Comparison of ENCODE assay signal across 19 cellular contexts in the genomic region with DNA sequence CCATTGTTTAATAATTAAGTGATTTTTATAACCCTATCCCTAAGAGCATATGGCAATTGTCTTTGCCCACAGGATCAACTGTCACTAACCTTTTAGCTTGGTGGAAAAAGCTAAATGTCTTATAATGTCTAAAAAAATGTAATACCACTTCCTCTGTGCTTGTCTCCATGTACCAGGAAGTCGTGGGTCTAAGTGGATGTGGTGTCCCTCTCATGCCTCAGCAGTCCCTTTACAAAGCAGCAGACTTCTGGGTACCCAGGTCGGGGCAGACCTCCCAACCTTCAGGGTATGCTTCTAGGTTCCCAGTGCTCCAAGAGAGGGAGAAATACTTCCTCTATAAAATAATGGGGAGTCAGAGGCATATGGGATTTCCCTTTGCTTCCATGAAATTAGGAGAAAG.
DNase-seq lines count a peak whose midpoint lies in the region; ATAC-seq lines count a peak whose summit lies in the region.
"Had no signal": no experiment of that assay in that cellular context is flagged by ENCODE, and none has a peak within 500 bp of the region (broad histone marks: within the 10 kb centered on the region; RNA-seq: fewer than 3 reads in every experiment).

No MANE protein-coding gene starts in this region.

- no peak overlapping the region for H3K9ac ChIP-seq in Karpas-422 (ENCODE audit: low read length)

- H3K27me3 Mint-ChIP-seq in activated CD4-positive, alpha-beta T cell treated with anti-CD3 and anti-CD28 coated beads, Interleukin-2, amount 10 ng/mL, durations not matched to agents 24 days and 14 days: no peaks in the 10 kb centered on the region
- H3K27me3 Mint-ChIP-seq in activated naive CD8-positive, alpha-beta T cell treated with anti-CD3 and anti-CD28 coated beads for 36 hours: no peaks in the 10 kb centered on the region
- no peaks in the 10 kb centered on the region for H3K27me3 Mint-ChIP-seq in CD4-positive, alpha-beta memory T cell
- no peaks in the 10 kb centered on the region for H3K27me3 Mint-ChIP-seq in activated T-helper 2 cell treated with anti-CD3 and anti-CD28 coated beads, Interferon-gamma antibody, Interleukin-2, Interleukin-4, amounts not matched to agents 10 μg/mL and 5 μg/mL and 100 μg/mL, durations not matched to agents 14 hours and 24 hours and 36 hours (ENCODE audit: low read depth)
- H3K27me3 Mint-ChIP-seq: CD4-positive, CD25-positive, alpha-beta regulatory T cell had no signal

- no peak overlapping the region for H3K4me3 ChIP-seq in Karpas-422 (ENCODE audit: low read length)
- H3K4me3 ChIP-seq in CD4-positive, alpha-beta memory T cell (ENCODE audit: low read length in 2 of 2): no peak overlapping the region
- H3K4me3 ChIP-seq: Peyer's patch had no signal

- H4K20me1 ChIP-seq in Karpas-422 (ENCODE audit: insufficient read depth, low read depth, low read length): no peaks in the 10 kb centered on the region; the same call in 1 of the 2 replicates

- no peaks in the 10 kb centered on the region for H3K36me3 Mint-ChIP-seq in activated CD4-positive, alpha-beta T cell treated with anti-CD3 and anti-CD28 coated beads, Interleukin-2, amount 10 ng/mL, durations not matched to agents 24 days and 14 days (ENCODE audit: low read depth)
- peaks cover 1% of the 10 kb centered on the region for H3K36me3 Mint-ChIP-seq in activated naive CD8-positive, alpha-beta T cell treated with anti-CD3 and anti-CD28 coated beads for 36 hours
- H3K36me3 Mint-ChIP-seq in stimulated activated effector memory CD8-positive, alpha-beta T cell treated with anti-CD3 and anti-CD28 coated beads, Interleukin-12 subunit alpha, Interleukin-12 subunit beta, amount 100 ng/mL, for 72 hours: peaks cover 6% of the 10 kb centered on the region
- no peaks in the 10 kb centered on the region for H3K36me3 Mint-ChIP-seq in CD4-positive, alpha-beta memory T cell
- H3K36me3 Mint-ChIP-seq in activated T-helper 2 cell treated with anti-CD3 and anti-CD28 coated beads, Interferon-gamma antibody, Interleukin-2, Interleukin-4, amounts not matched to agents 10 μg/mL and 5 μg/mL and 100 μg/mL, durations not matched to agents 14 hours and 24 hours and 36 hours (ENCODE audit: low read depth): no peaks in the 10 kb centered on the region
- H3K36me3 Mint-ChIP-seq: CD4-positive, CD25-positive, alpha-beta regulatory T cell had no signal

- no peaks in the 10 kb centered on the region for H3K27me3 ChIP-seq in Karpas-422 (ENCODE audit: low read length)
- no peaks in the 10 kb centered on the region for H3K27me3 ChIP-seq in CD4-positive, alpha-beta memory T cell (ENCODE audit: insufficient read depth, low read length)
- H3K27me3 ChIP-seq: Peyer's patch had no signal

- intact Hi-C loops in activated CD4-positive, alpha-beta T cell treated with anti-CD3 and anti-CD28 coated beads, Interleukin-2, amount 10 ng/mL, durations not matched to agents 24 days and 14 days (cut with micrococcal nuclease): no loop called here
- intact Hi-C loops in left ventricle myocardium superior (cut with micrococcal nuclease): no loop called here
- intact Hi-C loops in CD4-positive, alpha-beta memory T cell (cut with micrococcal nuclease): no loop called here
- intact Hi-C loops in activated T-helper 2 cell treated with anti-CD3 and anti-CD28 coated beads, Interferon-gamma antibody, Interleukin-2, Interleukin-4, amounts not matched to agents 10 μg/mL and 5 μg/mL and 100 μg/mL, durations not matched to agents 14 hours and 24 hours and 36 hours (cut with micrococcal nuclease): no loop called here

- POLR2A ChIA-PET in CD4-positive, alpha-beta memory T cell (lab: Charles Lee; ENCODE audit: partially characterized antibody): no interaction called here

- no peaks in the 10 kb centered on the region for H3K36me3 ChIP-seq in Karpas-422 (ENCODE audit: insufficient read depth, low read length)
- no peaks in the 10 kb centered on the region for H3K36me3 ChIP-seq in CD4-positive, alpha-beta memory T cell (ENCODE audit: insufficient read depth, low read length)
- H3K36me3 ChIP-seq: Peyer's patch had no signal

- peaks cover 13% of the 10 kb centered on the region for H3K4me1 Mint-ChIP-seq in activated CD4-positive, alpha-beta T cell treated with anti-CD3 and anti-CD28 coated beads, Interleukin-2, amount 10 ng/mL, durations not matched to agents 24 days and 14 days
- peaks cover 13% of the 10 kb centered on the region for H3K4me1 Mint-ChIP-seq in activated naive CD8-positive, alpha-beta T cell treated with anti-CD3 and anti-CD28 coated beads for 36 hours
- H3K4me1 Mint-ChIP-seq in stimulated activated effector memory CD8-positive, alpha-beta T cell treated with anti-CD3 and anti-CD28 coated beads, Interleukin-12 subunit alpha, Interleukin-12 subunit beta, amount 100 ng/mL, for 72 hours: peaks cover 5% of the 10 kb centered on the region
- H3K4me1 Mint-ChIP-seq in CD4-positive, alpha-beta memory T cell: peaks cover 5 to 11% (median 9%) of the 10 kb centered on the region in 4 donors
- H3K4me1 Mint-ChIP-seq in activated T-helper 2 cell treated with anti-CD3 and anti-CD28 coated beads, Interferon-gamma antibody, Interleukin-2, Interleukin-4, amounts not matched to agents 10 μg/mL and 5 μg/mL and 100 μg/mL, durations not matched to agents 14 hours and 24 hours and 36 hours (ENCODE audit: low read depth): peaks cover 20% of the 10 kb centered on the region

- no peak overlapping the region for H3K4me3 Mint-ChIP-seq in activated CD4-positive, alpha-beta T cell treated with anti-CD3 and anti-CD28 coated beads, Interleukin-2, amount 10 ng/mL, durations not matched to agents 24 days and 14 days
- H3K4me3 Mint-ChIP-seq in activated naive CD8-positive, alpha-beta T cell treated with anti-CD3 and anti-CD28 coated beads for 36 hours: no peak overlapping the region
- no peak overlapping the region for H3K4me3 Mint-ChIP-seq in stimulated activated effector memory CD8-positive, alpha-beta T cell treated with anti-CD3 and anti-CD28 coated beads, Interleukin-12 subunit alpha, Interleukin-12 subunit beta, amount 100 ng/mL, for 72 hours
- H3K4me3 Mint-ChIP-seq in CD4-positive, alpha-beta memory T cell: peak overlapping the region in 1 of 8 donors; percentile 10
- no peak overlapping the region for H3K4me3 Mint-ChIP-seq in activated T-helper 2 cell treated with anti-CD3 and anti-CD28 coated beads, Interferon-gamma antibody, Interleukin-2, Interleukin-4, amounts not matched to agents 10 μg/mL and 5 μg/mL and 100 μg/mL, durations not matched to agents 14 hours and 24 hours and 36 hours (ENCODE audit: low read depth)
- H3K4me3 Mint-ChIP-seq: CD4-positive, CD25-positive, alpha-beta regulatory T cell; H9 had no signal

- H2AFZ ChIP-seq in Karpas-422 (ENCODE audit: low read length): no peak overlapping the region

- no peaks in the 10 kb centered on the region for H3K79me2 ChIP-seq in Karpas-422 (ENCODE audit: low read length)

- peaks cover 7% of the 10 kb centered on the region for H3K9me3 Mint-ChIP-seq in activated CD4-positive, alpha-beta T cell treated with anti-CD3 and anti-CD28 coated beads, Interleukin-2, amount 10 ng/mL, durations not matched to agents 24 days and 14 days
- no peaks in the 10 kb centered on the region for H3K9me3 Mint-ChIP-seq in activated naive CD8-positive, alpha-beta T cell treated with anti-CD3 and anti-CD28 coated beads for 36 hours
- no peaks in the 10 kb centered on the region for H3K9me3 Mint-ChIP-seq in stimulated activated effector memory CD8-positive, alpha-beta T cell treated with anti-CD3 and anti-CD28 coated beads, Interleukin-12 subunit alpha, Interleukin-12 subunit beta, amount 100 ng/mL, for 72 hours
- H3K9me3 Mint-ChIP-seq in CD4-positive, alpha-beta memory T cell: no peaks in the 10 kb centered on the region
- no peaks in the 10 kb centered on the region for H3K9me3 Mint-ChIP-seq in activated T-helper 2 cell treated with anti-CD3 and anti-CD28 coated beads, Interferon-gamma antibody, Interleukin-2, Interleukin-4, amounts not matched to agents 10 μg/mL and 5 μg/mL and 100 μg/mL, durations not matched to agents 14 hours and 24 hours and 36 hours
- H3K9me3 Mint-ChIP-seq: CD4-positive, CD25-positive, alpha-beta regulatory T cell; H9 had no signal

- CTCF ChIA-PET in CD4-positive, alpha-beta memory T cell (lab: Charles Lee; ENCODE audit: partially characterized antibody): interaction anchor here (0.6 to 3.8 kb wide), 4 partner anchors 10 to 254 kb away, joined by 4 to 22 read pairs (median 14); no protein-coding TSS in a partner anchor

- no peak for DNase-seq in activated CD4-positive, alpha-beta T cell treated with anti-CD3 and anti-CD28 coated beads, Interleukin-2, amount 10 ng/mL, durations not matched to agents 24 days and 14 days
- DNase-seq in activated CD4-positive, alpha-beta T cell treated with anti-CD3 and anti-CD28 coated beads, Interleukin-2, amount 50 U/mL, for 48 hours: no peak
- DNase-seq in Karpas-422: peak; percentile 23
- DNase-seq in activated naive CD8-positive, alpha-beta T cell treated with anti-CD3 and anti-CD28 coated beads for 36 hours: no peak
- DNase-seq in stimulated activated effector memory CD8-positive, alpha-beta T cell treated with anti-CD3 and anti-CD28 coated beads, Interleukin-12 subunit alpha, Interleukin-12 subunit beta, amount 100 ng/mL, for 72 hours (ENCODE audit: low spot score in 2 of 2): no peak
- no peak for DNase-seq in left ventricle myocardium superior
- DNase-seq in CD4-positive, alpha-beta memory T cell: no peak
- no peak for DNase-seq in activated T-helper 2 cell treated with anti-CD3 and anti-CD28 coated beads, Interferon-gamma antibody, Interleukin-2, Interleukin-4, amounts not matched to agents 10 μg/mL and 5 μg/mL and 100 μg/mL, durations not matched to agents 14 hours and 24 hours and 36 hours (ENCODE audit: low spot score)
- DNase-seq: Calu3, DMS79, GDM1, H9, IMR-90, NCI-H1092 treated with DMSO at 0.1 percent for 48 hours, NCI-H1694 treated with DMSO at 0.1 percent for 48 hours, NCI-H774, Peyer's patch, SHP77 had no signal

- H3K27ac Mint-ChIP-seq in activated CD4-positive, alpha-beta T cell treated with anti-CD3 and anti-CD28 coated beads, Interleukin-2, amount 10 ng/mL, durations not matched to agents 24 days and 14 days: peak overlapping the region; percentile 19
- peak overlapping the region; percentile 14 for H3K27ac Mint-ChIP-seq in activated naive CD8-positive, alpha-beta T cell treated with anti-CD3 and anti-CD28 coated beads for 36 hours
- peak overlapping the region; percentile 27 for H3K27ac Mint-ChIP-seq in stimulated activated effector memory CD8-positive, alpha-beta T cell treated with anti-CD3 and anti-CD28 coated beads, Interleukin-12 subunit alpha, Interleukin-12 subunit beta, amount 100 ng/mL, for 72 hours
- H3K27ac Mint-ChIP-seq in CD4-positive, alpha-beta memory T cell: no peak overlapping the region
- H3K27ac Mint-ChIP-seq in activated T-helper 2 cell treated with anti-CD3 and anti-CD28 coated beads, Interferon-gamma antibody, Interleukin-2, Interleukin-4, amounts not matched to agents 10 μg/mL and 5 μg/mL and 100 μg/mL, durations not matched to agents 14 hours and 24 hours and 36 hours: no peak overlapping the region
- H3K27ac Mint-ChIP-seq: H9 had no signal

- H3K4me1 ChIP-seq in Karpas-422 (ENCODE audit: low read length): no peaks in the 10 kb centered on the region
- H3K4me1 ChIP-seq in CD4-positive, alpha-beta memory T cell (ENCODE audit: insufficient read depth, low read length): peaks cover 9% of the 10 kb centered on the region

- H3K9me3 ChIP-seq in Karpas-422 (ENCODE audit: low read length): no peaks in the 10 kb centered on the region
- no peaks in the 10 kb centered on the region for H3K9me3 ChIP-seq in CD4-positive, alpha-beta memory T cell (ENCODE audit: control insufficient read depth in 1 of 2, low read length in 2 of 2)
- H3K9me3 ChIP-seq: Peyer's patch had no signal

- H3K27ac ChIP-seq in Karpas-422 (ENCODE audit: low read length): no peak overlapping the region
- no peak overlapping the region for H3K27ac ChIP-seq in CD4-positive, alpha-beta memory T cell (ENCODE audit: low read depth, low read length)
- H3K27ac ChIP-seq: Peyer's patch had no signal

- H3K9me2 ChIP-seq in Karpas-422 (replicated peaks; ENCODE audit: insufficient read depth, low read length): no peaks in the 10 kb centered on the region

- H3K4me2 ChIP-seq in Karpas-422 (ENCODE audit: low read depth, low read length, poor library complexity, severe bottlenecking): no peak overlapping the region

- peak; percentile 65 for ATAC-seq in stimulated activated effector memory CD8-positive, alpha-beta T cell treated with anti-CD3 and anti-CD28 coated beads, Interleukin-12 subunit alpha, Interleukin-12 subunit beta, amount 100 ng/mL, for 72 hours
- ATAC-seq in left ventricle myocardium superior: no peak

Comparison
In these comparisons a context has a peak if more than half of its experiments do, and no peak if none do; other contexts are left out.
1. H3K27ac Mint-ChIP-seq: peak in activated CD4-positive, alpha-beta T cell treated with anti-CD3 and anti-CD28 coated beads, Interleukin-2, amount 10 ng/mL, durations not matched to agents 24 days and 14 days (single experiment), activated naive CD8-positive, alpha-beta T cell treated with anti-CD3 and anti-CD28 coated beads for 36 hours (single experiment) and stimulated activated effector memory CD8-positive, alpha-beta T cell treated with anti-CD3 and anti-CD28 coated beads, Interleukin-12 subunit alpha, Interleukin-12 subunit beta, amount 100 ng/mL, for 72 hours (single experiment); none in CD4-positive, alpha-beta memory T cell (0 of 7) and activated T-helper 2 cell treated with anti-CD3 and anti-CD28 coated beads, Interferon-gamma antibody, Interleukin-2, Interleukin-4, amounts not matched to agents 10 μg/mL and 5 μg/mL and 100 μg/mL, durations not matched to agents 14 hours and 24 hours and 36 hours (single experiment).